Comparison of ENCODE assay signal across 38 cellular contexts in genomic region chr2:164142755-164143154, GRCh38.
"Had no signal": no experiment of that assay in that cellular context is flagged by ENCODE, and none has a peak within 500 bp of the region (broad histone marks: within the 10 kb centered on the region; RNA-seq: fewer than 3 reads in every experiment).

No MANE protein-coding gene starts in this region.

- H3K36me3 Mint-ChIP-seq: activated naive CD4-positive, alpha-beta T cell treated with anti-CD3 and anti-CD28 coated beads, Interleukin-2, amount 10 ng/mL, durations not matched to agents 7 days and 5 days; activated naive CD4-positive, alpha-beta T cell treated with anti-CD3 and anti-CD28 coated beads, Interleukin-2, amount 50 U/mL, for 24 hours; activated naive CD8-positive, alpha-beta T cell; activated naive CD8-positive, alpha-beta T cell treated with anti-CD3 and anti-CD28 coated beads for 36 hours; activated naive CD8-positive, alpha-beta T cell treated with anti-CD3 and anti-CD28 coated beads, Interleukin-2, amount 10 ng/mL, durations not matched to agents 7 days and 5 days; brain had no signal

- H3K27me3 Mint-ChIP-seq: activated naive CD4-positive, alpha-beta T cell treated with anti-CD3 and anti-CD28 coated beads, Interleukin-2, amount 10 ng/mL, durations not matched to agents 7 days and 5 days; activated naive CD4-positive, alpha-beta T cell treated with anti-CD3 and anti-CD28 coated beads, Interleukin-2, amount 50 U/mL, for 24 hours; activated naive CD8-positive, alpha-beta T cell; activated naive CD8-positive, alpha-beta T cell treated with anti-CD3 and anti-CD28 coated beads for 36 hours; activated naive CD8-positive, alpha-beta T cell treated with anti-CD3 and anti-CD28 coated beads, Interleukin-2, amount 10 ng/mL, durations not matched to agents 7 days and 5 days; activated naive CD8-positive, alpha-beta T cell treated with anti-CD3 and anti-CD28 coated beads, Interleukin-2, amount 50 U/mL, for 24 hours; activated T-cell treated with anti-CD3 and anti-CD28 coated beads, Interleukin-2, amount 50 U/mL, for 24 hours; central memory CD8-positive, alpha-beta T cell had no signal

- H3K4me1 Mint-ChIP-seq: activated naive CD4-positive, alpha-beta T cell treated with anti-CD3 and anti-CD28 coated beads, Interleukin-2, amount 10 ng/mL, durations not matched to agents 7 days and 5 days; activated naive CD4-positive, alpha-beta T cell treated with anti-CD3 and anti-CD28 coated beads, Interleukin-2, amount 50 U/mL, for 24 hours; activated naive CD8-positive, alpha-beta T cell treated with anti-CD3 and anti-CD28 coated beads for 36 hours; activated naive CD8-positive, alpha-beta T cell treated with anti-CD3 and anti-CD28 coated beads, Interleukin-2, amount 10 ng/mL, durations not matched to agents 7 days and 5 days; activated naive CD8-positive, alpha-beta T cell treated with anti-CD3 and anti-CD28 coated beads, Interleukin-2, amount 50 U/mL, for 24 hours; brain; central memory CD8-positive, alpha-beta T cell had no signal

- FAIRE-seq: astrocyte, bronchial epithelial cell had no signal

- H3K36me3 ChIP-seq: adrenal gland, ascending aorta, brain microvascular endothelial cell, breast epithelium, cardiac muscle cell had no signal

- H3K9me3 Mint-ChIP-seq: activated naive CD4-positive, alpha-beta T cell treated with anti-CD3 and anti-CD28 coated beads, Interleukin-2, amount 50 U/mL, for 24 hours; activated naive CD8-positive, alpha-beta T cell treated with anti-CD3 and anti-CD28 coated beads, Interleukin-2, amount 10 ng/mL, durations not matched to agents 7 days and 5 days; activated T-cell treated with anti-CD3 and anti-CD28 coated beads, Interleukin-2, amount 50 U/mL, for 4 hours; activated T-helper 1 cell treated with anti-CD3 and anti-CD28 coated beads, Interleukin-12 subunit alpha, Interleukin-12 subunit beta, Interleukin-2, Interleukin-4 antibody, amounts not matched to agents 30 ng/mL and 10 ng/mL and 1 ng/mL, durations not matched to agents 14 hours and 24 hours and 36 hours; activated T-helper 2 cell treated with anti-CD3 and anti-CD28 coated beads, Interferon-gamma antibody, Interleukin-2, Interleukin-4, amounts not matched to agents 10 μg/mL and 5 μg/mL and 100 μg/mL, durations not matched to agents 14 hours and 24 hours and 36 hours had no signal

- H3K27ac ChIP-seq: adrenal gland, ascending aorta, body of pancreas, brain microvascular endothelial cell, breast epithelium, cardiac muscle cell had no signal

- H3K27ac Mint-ChIP-seq: activated naive CD4-positive, alpha-beta T cell treated with anti-CD3 and anti-CD28 coated beads for 36 hours; activated naive CD4-positive, alpha-beta T cell treated with anti-CD3 and anti-CD28 coated beads, Interleukin-2, amount 10 ng/mL, durations not matched to agents 7 days and 5 days; activated naive CD4-positive, alpha-beta T cell treated with anti-CD3 and anti-CD28 coated beads, Interleukin-2, amount 50 U/mL, for 24 hours; activated naive CD8-positive, alpha-beta T cell; activated naive CD8-positive, alpha-beta T cell treated with anti-CD3 and anti-CD28 coated beads for 36 hours; activated naive CD8-positive, alpha-beta T cell treated with anti-CD3 and anti-CD28 coated beads, Interleukin-2, amount 10 ng/mL, durations not matched to agents 7 days and 5 days; activated naive CD8-positive, alpha-beta T cell treated with anti-CD3 and anti-CD28 coated beads, Interleukin-2, amount 50 U/mL, for 24 hours; activated T-cell treated with anti-CD3 and anti-CD28 coated beads, Interleukin-2, amount 50 U/mL, for 24 hours; activated T-cell treated with anti-CD3 and anti-CD28 coated beads, Interleukin-2, amount 50 U/mL, for 72 hours; activated T-helper 1 cell treated with anti-CD3 and anti-CD28 coated beads, Interleukin-12 subunit alpha, Interleukin-12 subunit beta, Interleukin-2, Interleukin-4 antibody, amounts not matched to agents 30 ng/mL and 10 ng/mL and 1 ng/mL, durations not matched to agents 14 hours and 24 hours and 36 hours; activated T-helper 2 cell treated with anti-CD3 and anti-CD28 coated beads, Interferon-gamma antibody, Interleukin-2, Interleukin-4, amounts not matched to agents 10 μg/mL and 5 μg/mL and 100 μg/mL, durations not matched to agents 14 hours and 24 hours and 36 hours; brain had no signal

- H3K9me3 ChIP-seq: adrenal gland, ascending aorta, body of pancreas, breast epithelium had no signal

- ATAC-seq: activated naive CD8-positive, alpha-beta T cell treated with anti-CD3 and anti-CD28 coated beads, Interleukin-2, amount 50 U/mL, for 24 hours; activated T-cell treated with anti-CD3 and anti-CD28 coated beads, Interleukin-2, amount 50 U/mL, for 4 hours; activated T-cell treated with anti-CD3 and anti-CD28 coated beads, Interleukin-2, amount 50 U/mL, for 72 hours; body of pancreas had no signal

- DNase-seq: activated effector memory CD4-positive, alpha-beta T cell treated with anti-CD3 and anti-CD28 coated beads, Interleukin-2, amount 50 U/mL, for 16 hours; activated effector memory CD4-positive, alpha-beta T cell treated with Interleukin-2 at 50 U/mL for 16 hours; activated gamma-delta T cell; activated gamma-delta T cell treated with Interleukin-2 at 50 U/mL for 16 hours; activated naive CD4-positive, alpha-beta T cell; activated naive CD4-positive, alpha-beta T cell treated with anti-CD3 and anti-CD28 coated beads for 36 hours; activated naive CD4-positive, alpha-beta T cell treated with anti-CD3 and anti-CD28 coated beads, Interleukin-2, amount 10 ng/mL, durations not matched to agents 7 days and 5 days; activated naive CD4-positive, alpha-beta T cell treated with anti-CD3 and anti-CD28 coated beads, Interleukin-2, amount 50 U/mL, for 16 hours; activated naive CD4-positive, alpha-beta T cell treated with Interleukin-2 at 50 U/mL for 16 hours; activated naive CD8-positive, alpha-beta T cell treated with anti-CD3 and anti-CD28 coated beads for 36 hours; activated naive CD8-positive, alpha-beta T cell treated with anti-CD3 and anti-CD28 coated beads, Interleukin-2, amount 10 ng/mL, durations not matched to agents 7 days and 5 days; activated naive CD8-positive, alpha-beta T cell treated with anti-CD3 and anti-CD28 coated beads, Interleukin-2, amount 50 U/mL, for 24 hours; activated T-cell treated with anti-CD3 and anti-CD28 coated beads, Interleukin-2, amount 50 U/mL, for 1 hour; activated T-cell treated with anti-CD3 and anti-CD28 coated beads, Interleukin-2, amount 50 U/mL, for 24 hours; activated T-cell treated with anti-CD3 and anti-CD28 coated beads, Interleukin-2, amount 50 U/mL, for 4 hours; activated T-cell treated with anti-CD3 and anti-CD28 coated beads, Interleukin-2, amount 50 U/mL, for 48 hours; activated T-cell treated with anti-CD3 and anti-CD28 coated beads, Interleukin-2, amount 50 U/mL, for 72 hours; adrenal gland; amniotic stem cell; amygdala; anterior cingulate cortex; aorta; body of pancreas; brain microvascular endothelial cell; caudate nucleus; central memory CD4-positive, alpha-beta T cell; cerebellar nuclear complex had no signal

- H3K4me1 ChIP-seq: adrenal gland, ascending aorta, body of pancreas, breast epithelium had no signal

- H3K4me3 ChIP-seq: adrenal gland, ascending aorta, body of pancreas, breast epithelium, cardiac muscle cell had no signal

- H3K4me3 Mint-ChIP-seq: activated naive CD4-positive, alpha-beta T cell treated with anti-CD3 and anti-CD28 coated beads for 36 hours; activated naive CD4-positive, alpha-beta T cell treated with anti-CD3 and anti-CD28 coated beads, Interleukin-2, amount 10 ng/mL, durations not matched to agents 7 days and 5 days; activated naive CD4-positive, alpha-beta T cell treated with anti-CD3 and anti-CD28 coated beads, Interleukin-2, amount 50 U/mL, for 24 hours; activated naive CD8-positive, alpha-beta T cell; activated naive CD8-positive, alpha-beta T cell treated with anti-CD3 and anti-CD28 coated beads for 36 hours; activated naive CD8-positive, alpha-beta T cell treated with anti-CD3 and anti-CD28 coated beads, Interleukin-2, amount 10 ng/mL, durations not matched to agents 7 days and 5 days; activated naive CD8-positive, alpha-beta T cell treated with anti-CD3 and anti-CD28 coated beads, Interleukin-2, amount 50 U/mL, for 24 hours; activated T-cell treated with anti-CD3 and anti-CD28 coated beads, Interleukin-2, amount 50 U/mL, for 24 hours; activated T-cell treated with anti-CD3 and anti-CD28 coated beads, Interleukin-2, amount 50 U/mL, for 4 hours; activated T-cell treated with anti-CD3 and anti-CD28 coated beads, Interleukin-2, amount 50 U/mL, for 72 hours; activated T-helper 1 cell treated with anti-CD3 and anti-CD28 coated beads, Interleukin-12 subunit alpha, Interleukin-12 subunit beta, Interleukin-2, Interleukin-4 antibody, amounts not matched to agents 30 ng/mL and 10 ng/mL and 1 ng/mL, durations not matched to agents 14 hours and 24 hours and 36 hours; brain; central memory CD8-positive, alpha-beta T cell had no signal
